7 cellular contexts compared by ENCODE assay signal in genomic region chr15:89664951-89665350, GRCh38. TPM values are rescaled to one million over a fixed set of nuclear protein-coding genes. Genes with fewer than 3 reads are reported as not detected.
DNase-seq lines count a peak whose midpoint lies in the region; ATAC-seq and TF ChIP-seq lines count a peak whose summit lies in the region.

No MANE protein-coding gene starts in this region.

- in situ Hi-C loops in GM23248 (cut with MboI) = no loop called here
- in situ Hi-C loops in Panc1 (cut with HindIII; ENCODE audit: low pct_unique_long_range_greater_than_20kb, low sequenced_read_pairs) = no loop called here

- H3K4me3 ChIP-seq in GM23248 (peak overlapping the region; percentile 53), Panc1 (ENCODE audit: low read depth in 2 of 2, low read length in 2 of 2) (peak overlapping the region; percentile 45 to 51), fibroblast of villous mesenchyme (ENCODE audit: low read depth, low read length) (peak overlapping the region; percentile 40), skeletal muscle tissue (ENCODE audit: low read length in 3 of 3) (peak overlapping the region; percentile 48 to 63 (median 61)), Karpas-422 (ENCODE audit: low read length) (no peak overlapping the region)

- H3K27me3 ChIP-seq in GM23248 (replicated peaks; ENCODE audit: insufficient read depth) = no peaks in the 10 kb centered on the region
- no peaks in the 10 kb centered on the region; the same call in 1 of the 2 replicates for H3K27me3 ChIP-seq in Panc1 (ENCODE audit: control insufficient read depth, insufficient read depth, low read length)
- no peaks in the 10 kb centered on the region for H3K27me3 ChIP-seq in skeletal muscle tissue (ENCODE audit: control insufficient read depth in 3 of 3, insufficient read depth in 3 of 3, low read length in 3 of 3)
- no peaks in the 10 kb centered on the region for H3K27me3 ChIP-seq in Karpas-422 (ENCODE audit: low read length)
- H3K27me3 ChIP-seq in CD4-positive, alpha-beta T cell (ENCODE audit: control insufficient read depth, insufficient read depth, low read length) = peaks cover 27% of the 10 kb centered on the region

- peak overlapping the region; percentile 77 for H3K9ac ChIP-seq in GM23248
- H3K9ac ChIP-seq in skeletal muscle tissue (ENCODE audit: low read depth in 1 of 3, low read length in 3 of 3) = peak overlapping the region; percentile 65 to 76 (median 70)
- no peak overlapping the region for H3K9ac ChIP-seq in Karpas-422 (ENCODE audit: low read length)

- H3K36me3 ChIP-seq in GM23248 (ENCODE audit: low read depth) (no peaks in the 10 kb centered on the region), Panc1 (ENCODE audit: control insufficient read depth, insufficient read depth, low read length) (no peaks in the 10 kb centered on the region), skeletal muscle tissue (ENCODE audit: control insufficient read depth in 3 of 3, insufficient read depth in 3 of 3, low read length in 3 of 3) (no peaks in the 10 kb centered on the region), Karpas-422 (ENCODE audit: insufficient read depth, low read length) (no peaks in the 10 kb centered on the region)

- H3K79me2 ChIP-seq in GM23248 (ENCODE audit: insufficient read depth) (no peaks in the 10 kb centered on the region), Karpas-422 (ENCODE audit: low read length) (no peaks in the 10 kb centered on the region)

- H2AFZ ChIP-seq in GM23248 (peak overlapping the region; percentile 87), Karpas-422 (ENCODE audit: low read length) (no peak overlapping the region)

- no peaks in the 10 kb centered on the region for H3K9me2 ChIP-seq in GM23248 (ENCODE audit: insufficient read depth)
- H3K9me2 ChIP-seq in Karpas-422 (replicated peaks; ENCODE audit: insufficient read depth, low read length) = no peaks in the 10 kb centered on the region

- DNase-seq in GM23248 (peak; percentile 40), Panc1 (ENCODE audit: low read depth, low spot score) (no peak), fibroblast of villous mesenchyme (ENCODE audit: low read depth) (no peak), Karpas-422 (no peak)
- DNase-seq in CD4-positive, alpha-beta T cell = no peak

- H3K9me3 Mint-ChIP-seq in CD4-positive, alpha-beta T cell = no peaks in the 10 kb centered on the region

- no TSS peak for BruUV-seq in Panc1 (replicated peaks; lab: Mats Ljungman, UMichigan)

- CTCF ChIA-PET in Panc1 (lab: Charles Lee) = no interaction called here
- CTCF ChIA-PET in CD4-positive, alpha-beta T cell (lab: Charles Lee) = no interaction called here

- H3K4me1 Mint-ChIP-seq in CD4-positive, alpha-beta T cell (ENCODE audit: low read depth) = peaks cover 4% of the 10 kb centered on the region

- H3K4me1 ChIP-seq in GM23248 (ENCODE audit: insufficient read depth) (peaks cover 27% of the 10 kb centered on the region), Panc1 (ENCODE audit: control insufficient read depth, insufficient read depth, low read length) (peaks cover 12% of the 10 kb centered on the region), skeletal muscle tissue (ENCODE audit: control insufficient read depth in 3 of 3, insufficient read depth in 3 of 3, low read length in 3 of 3) (peaks cover 17 to 21% (median 19%) of the 10 kb centered on the region in 3 donors), Karpas-422 (ENCODE audit: low read length) (no peaks in the 10 kb centered on the region)

- POLR2A ChIA-PET in Panc1 (lab: Charles Lee) = no interaction called here
- POLR2A ChIA-PET in CD4-positive, alpha-beta T cell (lab: Charles Lee) = no interaction called here

- H3K27me3 Mint-ChIP-seq in CD4-positive, alpha-beta T cell = peaks cover 50% of the 10 kb centered on the region

- peaks cover 20% of the 10 kb centered on the region for H3F3A ChIP-seq in GM23248 (ENCODE audit: insufficient read depth)

- no peaks in the 10 kb centered on the region for H3K9me3 ChIP-seq in GM23248 (ENCODE audit: low read depth)
- no peaks in the 10 kb centered on the region for H3K9me3 ChIP-seq in Panc1 (ENCODE audit: control insufficient read depth, insufficient read depth, low read depth, low read length)
- H3K9me3 ChIP-seq in skeletal muscle tissue (ENCODE audit: control insufficient read depth in 3 of 3, low read length in 3 of 3) = no peaks in the 10 kb centered on the region
- no peaks in the 10 kb centered on the region for H3K9me3 ChIP-seq in Karpas-422 (ENCODE audit: low read length)
- no peaks in the 10 kb centered on the region for H3K9me3 ChIP-seq in CD4-positive, alpha-beta T cell (ENCODE audit: control insufficient read depth, low read length)

- no peak for ATAC-seq in Panc1
- ATAC-seq in HG02798 (IDR thresholded peaks at IDR 0.05; ENCODE audit: poor library complexity, unreplicated experiment) = no peak
- no peak for ATAC-seq in CD4-positive, alpha-beta T cell (ENCODE audit: poor library complexity)

- H3K27ac ChIP-seq in GM23248 (peak overlapping the region; percentile 47), Panc1 (ENCODE audit: low read length) (peak overlapping the region; percentile 63), skeletal muscle tissue (ENCODE audit: low read depth, low read length) (peak overlapping the region; percentile 3), Karpas-422 (ENCODE audit: low read length) (no peak overlapping the region)
- H3K27ac ChIP-seq in CD4-positive, alpha-beta T cell (ENCODE audit: low read depth, low read length) = no peak overlapping the region

- H3K4me3 Mint-ChIP-seq in CD4-positive, alpha-beta T cell = no peak overlapping the region

- intact Hi-C loops in Panc1 (cut with micrococcal nuclease; ENCODE audit: unreplicated experiment) = no loop called here
- intact Hi-C loops in CD4-positive, alpha-beta T cell (cut with DNase I, micrococcal nuclease) = no loop called here

- peak overlapping the region; percentile 68 for H3K4me2 ChIP-seq in GM23248 (ENCODE audit: unreplicated experiment)
- H3K4me2 ChIP-seq in Karpas-422 (ENCODE audit: low read depth, low read length, poor library complexity, severe bottlenecking) = no peak overlapping the region

- no peaks in the 10 kb centered on the region for H3K36me3 Mint-ChIP-seq in CD4-positive, alpha-beta T cell (ENCODE audit: low read depth)

- WGBS in GM23248 (ENCODE audit: low coverage in 1 of 2, low lambda C conversion rate in 2 of 2, missing lambda C conversion rate in 2 of 2), 2 experiments = 33% methylated on average over 5 of the region's 5 CpGs

- TF ChIP-seq CTCF in Panc1 (IDR thresholded peaks at IDR 0.05) (no peak), fibroblast of villous mesenchyme (IDR thresholded peaks at IDR 0.05; ENCODE audit: insufficient read depth, low read depth, low read length) (no peak)
- TF ChIP-seq CTCF in CD4-positive, alpha-beta T cell (IDR thresholded peaks at IDR 0.05) = no peak

- H4K20me1 ChIP-seq in GM23248 (ENCODE audit: insufficient read depth) = no peaks in the 10 kb centered on the region
- no peaks in the 10 kb centered on the region for H4K20me1 ChIP-seq in Karpas-422 (ENCODE audit: insufficient read depth, low read depth, low read length)

- no peak overlapping the region for H3K27ac Mint-ChIP-seq in CD4-positive, alpha-beta T cell

RNA-seq across cellular contexts. Expression of gene KIF7, which starts 9.7 kb away (rescaled TPM):
- 25.4 and 30.0 TPM in 2 replicates for total RNA-seq in GM23248 (2014; rRNA removed; shearing (Covaris generic))
- polyA plus RNA-seq in GM23248 (2016; fragmentation: Nextera tagmentation; extraction: Ambion mirVana) = 6.9 and 7.2 TPM in 2 replicates
- 6.5 TPM for total RNA-seq in Panc1 (2021; ENCODE audit: unreplicated experiment)
- polyA plus RNA-seq in Panc1 (2012; ENCODE audit: insufficient read length) = 9.7 TPM
- 12.2 and 13.4 TPM in 2 replicates for total RNA-seq in fibroblast of villous mesenchyme
- total RNA-seq in skeletal muscle tissue = 4.7 TPM
- total RNA-seq in Karpas-422 (2014; rRNA removed; shearing (Covaris generic); ENCODE audit: low replicate concordance) = not detected in 2 replicates
- total RNA-seq in CD4-positive, alpha-beta T cell = under 1 TPM; 0.08 to 0.20 TPM

RNA-seq across cellular contexts. Expression of gene PLIN1, which starts 14.2 kb away (rescaled TPM):
- total RNA-seq in GM23248 (2014; rRNA removed; shearing (Covaris generic)) = not detected in 2 replicates
- not detected in 2 replicates for polyA plus RNA-seq in GM23248 (2016; fragmentation: Nextera tagmentation; extraction: Ambion mirVana)
- total RNA-seq in Panc1 (2021; ENCODE audit: unreplicated experiment) (0.44 TPM), fibroblast of villous mesenchyme (under 0.01 and 0.43 TPM in 2 replicates), skeletal muscle tissue (39.7 TPM)
- 0.23 TPM for polyA plus RNA-seq in Panc1 (2012; ENCODE audit: insufficient read length)
- not detected in 2 replicates for total RNA-seq in Karpas-422 (2014; rRNA removed; shearing (Covaris generic); ENCODE audit: low replicate concordance)
- under 1 TPM; 0.08 to 0.22 TPM for total RNA-seq in CD4-positive, alpha-beta T cell

RNA-seq across cellular contexts. Expression of gene PEX11A, which starts 25.6 kb away (rescaled TPM):
- 5.4 and 11.5 TPM in 2 replicates for total RNA-seq in GM23248 (2014; rRNA removed; shearing (Covaris generic))
- 5.3 and 6.1 TPM in 2 replicates for polyA plus RNA-seq in GM23248 (2016; fragmentation: Nextera tagmentation; extraction: Ambion mirVana)
- total RNA-seq in Panc1 (2021; ENCODE audit: unreplicated experiment) (6.2 TPM), fibroblast of villous mesenchyme (3.9 and 8.2 TPM in 2 replicates), skeletal muscle tissue (8.9 TPM)
- 8.3 TPM for polyA plus RNA-seq in Panc1 (2012; ENCODE audit: insufficient read length)
- total RNA-seq in Karpas-422 (2014; rRNA removed; shearing (Covaris generic); ENCODE audit: low replicate concordance) = not detected in 2 replicates
- total RNA-seq in CD4-positive, alpha-beta T cell = under 1 TPM; 0.22 TPM

RNA-seq across cellular contexts. Expression of gene WDR93, which starts 25.7 kb away (rescaled TPM):
- total RNA-seq in GM23248 (2014; rRNA removed; shearing (Covaris generic)) = not detected in 2 replicates
- 0.10 TPM in 1 of 2 replicates, not detected in the other for polyA plus RNA-seq in GM23248 (2016; fragmentation: Nextera tagmentation; extraction: Ambion mirVana)
- total RNA-seq in Panc1 (2021; ENCODE audit: unreplicated experiment) (0.18 TPM), fibroblast of villous mesenchyme (under 0.01 TPM in 1 of 2 replicates, not detected in the other), skeletal muscle tissue (not detected)
- polyA plus RNA-seq in Panc1 (2012; ENCODE audit: insufficient read length) = not detected
- total RNA-seq in Karpas-422 (2014; rRNA removed; shearing (Covaris generic); ENCODE audit: low replicate concordance) = not detected in 2 replicates
- not detected for total RNA-seq in CD4-positive, alpha-beta T cell

Comparison
In these comparisons a context has a peak if more than half of its experiments do, and no peak if none do; other contexts are left out.
1. H3K27ac ChIP-seq: peak in GM23248 (single experiment), Panc1 (single experiment) and skeletal muscle tissue (single experiment); none in Karpas-422 (single experiment) and CD4-positive, alpha-beta T cell (single experiment).
2. RNA of gene PLIN1, which starts 14.2 kb away (total RNA-seq): 39.7 TPM in skeletal muscle tissue (single experiment); 0.44 TPM in Panc1 (single experiment), under 0.01 to 0.43 TPM in fibroblast of villous mesenchyme, 0.08 to 0.22 TPM in CD4-positive, alpha-beta T cell, not detected in GM23248 and not detected in Karpas-422; every median in the first group is over 10 times any median in the second.